Comparison of ENCODE assay signal across 22 cellular contexts in genomic region chr12:85461127-85461526, GRCh38.
"Had no signal": no experiment of that assay in that cellular context is flagged by ENCODE, and none has a peak within 500 bp of the region (broad histone marks: within the 10 kb centered on the region; RNA-seq: fewer than 3 reads in every experiment).

No MANE protein-coding gene starts in this region.

- H3K36me3 ChIP-seq: adrenal gland, WERI-Rb-1 had no signal

- H3K4me3 ChIP-seq: adrenal gland, PC-9, SK-N-MC had no signal

- H3K9ac ChIP-seq: KMS-11 had no signal

- ATAC-seq: activated CD4-positive, alpha-beta T cell treated with anti-CD3 and anti-CD28 coated beads for 36 hours; activated T-cell treated with anti-CD3 and anti-CD28 coated beads, Interleukin-2, amount 50 U/mL, for 72 hours; Right ventricle myocardium inferior had no signal

- H3K27ac ChIP-seq: adrenal gland, KMS-11, PC-9, SK-N-MC, WERI-Rb-1 had no signal

- H3K9me3 ChIP-seq: adrenal gland had no signal

- H3K4me2 ChIP-seq: KMS-11, PC-9 had no signal

- DNase-seq: activated CD4-positive, alpha-beta memory T cell treated with anti-CD3 and anti-CD28 coated beads, Interleukin-2, amount 10 ng/mL, durations not matched to agents 7 days and 5 days; activated CD4-positive, alpha-beta T cell treated with anti-CD3 and anti-CD28 coated beads for 36 hours; activated CD4-positive, alpha-beta T cell treated with anti-CD3 and anti-CD28 coated beads, Interleukin-2, amount 50 U/mL, for 1 hour; activated naive CD4-positive, alpha-beta T cell treated with anti-CD3 and anti-CD28 coated beads, Interleukin-2, amount 50 U/mL, for 16 hours; activated naive CD8-positive, alpha-beta T cell treated with anti-CD3 and anti-CD28 coated beads, Interleukin-2, amount 10 ng/mL, durations not matched to agents 7 days and 5 days; activated T-cell treated with anti-CD3 and anti-CD28 coated beads for 4 hours; activated T-cell treated with anti-CD3 and anti-CD28 coated beads, Interleukin-2, amount 50 U/mL, for 72 hours; adrenal gland; anterior cingulate cortex; central memory CD4-positive, alpha-beta T cell; NCI-H1105 treated with DMSO at 0.1 percent for 48 hours; NCI-H1436 treated with DMSO at 0.1 percent for 48 hours; NCI-H187; NCI-H2081; NCI-H446; NCI-H524; PC-9; T-helper 1 cell; WERI-Rb-1 had no signal

- H3K27me3 ChIP-seq: adrenal gland had no signal

- H3K4me1 ChIP-seq: adrenal gland had no signal
